In the genomic region with DNA sequence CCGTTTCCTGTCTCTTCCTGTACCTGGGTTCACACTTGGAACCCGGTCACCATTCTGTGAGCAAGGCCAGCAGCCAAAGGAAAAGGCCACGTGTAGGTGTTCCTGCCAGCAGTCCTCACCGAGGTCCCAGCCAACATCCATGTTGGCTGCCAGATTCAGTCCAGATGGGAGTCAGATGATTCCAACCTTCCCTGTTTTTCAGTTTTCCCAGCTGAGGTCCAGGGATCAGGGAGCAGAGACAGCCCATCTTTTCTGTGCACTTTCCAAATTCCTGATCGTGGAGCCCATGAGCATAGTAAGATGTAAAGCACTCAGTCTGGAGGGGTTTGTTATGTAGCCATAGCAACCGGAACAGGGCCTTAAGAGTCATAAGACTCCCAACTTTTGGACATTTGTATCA, we compare ENCODE assay signal across 13 cellular contexts. TPM values are rescaled to one million over a fixed set of nuclear protein-coding genes. Genes with fewer than 3 reads are reported as not detected.
DNase-seq lines count a peak whose midpoint lies in the region; ATAC-seq and TF ChIP-seq lines count a peak whose summit lies in the region.
"Had no signal": no experiment of that assay in that cellular context is flagged by ENCODE, and none has a peak within 500 bp of the region (broad histone marks: within the 10 kb centered on the region; RNA-seq: fewer than 3 reads in every experiment).

No MANE protein-coding gene starts in this region.

- H3K27ac ChIP-seq in OCI-LY7 (ENCODE audit: low read depth, low read length, poor library complexity, severe bottlenecking): peak overlapping the region; percentile 96
- H3K27ac ChIP-seq: tibial artery had no signal

- peaks cover 20% of the 10 kb centered on the region for H3K36me3 ChIP-seq in OCI-LY7 (ENCODE audit: insufficient read depth, low read length)
- H3K36me3 ChIP-seq: Peyer's patch had no signal

- no peaks in the 10 kb centered on the region for H3K9me2 ChIP-seq in OCI-LY7 (ENCODE audit: insufficient read depth, low read length)

- peak overlapping the region; percentile 41 for H3K4me2 ChIP-seq in OCI-LY7 (ENCODE audit: low read length)

- POLR2A ChIA-PET in OCI-LY7 (lab: Charles Lee): interaction anchor here (0.7 to 3.1 kb wide), 4 partner anchors 22 to 60 kb away, joined by 3 to 37 read pairs (median 4); no protein-coding TSS in a partner anchor

- intact Hi-C loops in OCI-LY7 (cut with micrococcal nuclease; ENCODE audit: unreplicated experiment) (loop anchor here (5.0 kb wide), 1 partner anchor 59 kb away; the partner anchor contains the start of gene TRAPPC14), sciatic nerve (cut with DNase I) (no loop called here)

- no peak overlapping the region for H3K4me3 Mint-ChIP-seq in T-helper 2 cell treated with Interferon-gamma antibody and Interleukin-4, amounts not matched to agents 5 μg/mL and 100 μg/mL, for 36 hours
- no peak overlapping the region for H3K4me3 Mint-ChIP-seq in activated T-helper 17 cell treated with anti-CD3 and anti-CD28 coated beads, Interleukin-2, amount 50 U/mL, for 72 hours

- no peaks in the 10 kb centered on the region for H3K9me3 ChIP-seq in OCI-LY7 (ENCODE audit: low read length)
- H3K9me3 ChIP-seq: Peyer's patch, tibial artery had no signal

- H4K20me1 ChIP-seq in OCI-LY7 (ENCODE audit: insufficient read depth, low read length): no peaks in the 10 kb centered on the region

- DNase-seq in T-helper 2 cell treated with Interferon-gamma antibody and Interleukin-4, amounts not matched to agents 5 μg/mL and 100 μg/mL, for 36 hours (ENCODE audit: low spot score): no peak
- DNase-seq in T-helper 2 cell (no peak), OCI-LY7 (ENCODE audit: low spot score) (no peak), fibroblast of the conjunctiva (ENCODE audit: low read depth) (peak; percentile 1), sciatic nerve (ENCODE audit: low spot score) (peak; percentile 73), GM19238 (ENCODE audit: insufficient read length, low spot score) (no peak)
- DNase-seq: DMS153, Kasumi-1, Peyer's patch had no signal

- peak overlapping the region; percentile 14 for H3K27ac Mint-ChIP-seq in T-helper 2 cell treated with Interferon-gamma antibody and Interleukin-4, amounts not matched to agents 5 μg/mL and 100 μg/mL, for 36 hours
- no peak overlapping the region for H3K27ac Mint-ChIP-seq in activated T-helper 17 cell treated with anti-CD3 and anti-CD28 coated beads, Interleukin-2, amount 50 U/mL, for 72 hours

- H3K27me3 Mint-ChIP-seq in T-helper 2 cell treated with Interferon-gamma antibody and Interleukin-4, amounts not matched to agents 5 μg/mL and 100 μg/mL, for 36 hours (ENCODE audit: low read depth): no peaks in the 10 kb centered on the region
- no peaks in the 10 kb centered on the region for H3K27me3 Mint-ChIP-seq in activated T-helper 17 cell treated with anti-CD3 and anti-CD28 coated beads, Interleukin-2, amount 50 U/mL, for 72 hours

- no peaks in the 10 kb centered on the region for H3K9me3 Mint-ChIP-seq in T-helper 2 cell treated with Interferon-gamma antibody and Interleukin-4, amounts not matched to agents 5 μg/mL and 100 μg/mL, for 36 hours
- H3K9me3 Mint-ChIP-seq in activated T-helper 17 cell treated with anti-CD3 and anti-CD28 coated beads, Interleukin-2, amount 50 U/mL, for 72 hours: no peaks in the 10 kb centered on the region

- peaks cover 43% of the 10 kb centered on the region for H3K4me1 Mint-ChIP-seq in T-helper 2 cell treated with Interferon-gamma antibody and Interleukin-4, amounts not matched to agents 5 μg/mL and 100 μg/mL, for 36 hours (ENCODE audit: low read depth)
- H3K4me1 Mint-ChIP-seq in activated T-helper 17 cell treated with anti-CD3 and anti-CD28 coated beads, Interleukin-2, amount 50 U/mL, for 72 hours: peaks cover 25% of the 10 kb centered on the region

- H3K79me2 ChIP-seq in OCI-LY7 (ENCODE audit: insufficient read depth, low read depth, low read length): peaks cover 20% of the 10 kb centered on the region; the same call in 1 of the 2 replicates

- no TSS peak for BruUV-seq in OCI-LY7 (replicated peaks; lab: Mats Ljungman, UMichigan)

- H3K36me3 Mint-ChIP-seq in T-helper 2 cell treated with Interferon-gamma antibody and Interleukin-4, amounts not matched to agents 5 μg/mL and 100 μg/mL, for 36 hours (ENCODE audit: low read depth): peaks cover 21% of the 10 kb centered on the region
- H3K36me3 Mint-ChIP-seq in activated T-helper 17 cell treated with anti-CD3 and anti-CD28 coated beads, Interleukin-2, amount 50 U/mL, for 72 hours (ENCODE audit: low read depth): peaks cover 27% of the 10 kb centered on the region

- ATAC-seq in sciatic nerve: peak; percentile 66
- no peak for ATAC-seq in HG03521 (IDR thresholded peaks at IDR 0.05; ENCODE audit: unreplicated experiment)
- ATAC-seq in activated T-helper 17 cell treated with anti-CD3 and anti-CD28 coated beads, Interleukin-2, amount 50 U/mL, for 72 hours (replicated peaks): no peak

- H3K4me3 ChIP-seq in OCI-LY7 (ENCODE audit: low read depth, low read length, poor library complexity, severe bottlenecking): no peak overlapping the region
- H3K4me3 ChIP-seq: Peyer's patch, tibial artery had no signal

- no peak for TF ChIP-seq CTCF in OCI-LY7 (conservative IDR thresholded peaks at IDR 0.05; ENCODE audit: low read length)

- peaks cover 81% of the 10 kb centered on the region for H3K4me1 ChIP-seq in OCI-LY7 (ENCODE audit: insufficient read depth, low read length, poor library complexity, severe bottlenecking)
- H3K4me1 ChIP-seq: tibial artery had no signal

- CTCF ChIA-PET in OCI-LY7 (lab: Charles Lee; ENCODE audit: unreplicated experiment): interaction anchor here (1.0 to 1.2 kb wide), 2 partner anchors 26 to 36 kb away, joined by 5 to 8 read pairs; no protein-coding TSS in a partner anchor

- H2AFZ ChIP-seq in OCI-LY7 (ENCODE audit: low read length): no peak overlapping the region

RNA-seq across cellular contexts. Expression of gene PVRIG, which starts 3.9 kb away (rescaled TPM):
- total RNA-seq in OCI-LY7 (2014; rRNA removed; shearing (Covaris generic)): 61.5 and 83.3 TPM in 2 replicates
- 86.6 and 99.4 TPM in 2 replicates for total RNA-seq in OCI-LY7 (2022)
- 1.2 TPM for total RNA-seq in sciatic nerve
- total RNA-seq in activated T-helper 17 cell treated with anti-CD3 and anti-CD28 coated beads, Interleukin-2, amount 50 U/mL, for 72 hours: 10 to 100 TPM; 16.1 to 28.5 TPM
- total RNA-seq: A172 had no signal

RNA-seq across cellular contexts. Expression of gene STAG3, which starts 38.2 kb away (rescaled TPM):
- total RNA-seq in OCI-LY7 (2014; rRNA removed; shearing (Covaris generic)): 56.1 and 82.8 TPM in 2 replicates
- total RNA-seq in OCI-LY7 (2022) (70.2 and 79.2 TPM in 2 replicates), sciatic nerve (11.0 TPM)
- 10 to 100 TPM in 1 of 2 donors, 1 to 10 TPM in 1; 7.8 to 22.1 TPM for total RNA-seq in activated T-helper 17 cell treated with anti-CD3 and anti-CD28 coated beads, Interleukin-2, amount 50 U/mL, for 72 hours

RNA-seq across cellular contexts. Expression of gene GPC2, which starts 38.7 kb away (rescaled TPM):
- total RNA-seq in OCI-LY7 (2014; rRNA removed; shearing (Covaris generic)): 20.2 and 33.2 TPM in 2 replicates
- total RNA-seq in OCI-LY7 (2022): 23.2 and 31.7 TPM in 2 replicates
- 2.7 TPM for total RNA-seq in sciatic nerve
- 1 to 10 TPM; 2.8 to 4.9 TPM for total RNA-seq in activated T-helper 17 cell treated with anti-CD3 and anti-CD28 coated beads, Interleukin-2, amount 50 U/mL, for 72 hours

RNA-seq across cellular contexts. Expression of gene GAL3ST4, which starts 47.5 kb away (rescaled TPM):
- 3.9 and 4.6 TPM in 2 replicates for total RNA-seq in OCI-LY7 (2014; rRNA removed; shearing (Covaris generic))
- 5.2 and 6.1 TPM in 2 replicates for total RNA-seq in OCI-LY7 (2022)
- 10.8 TPM for total RNA-seq in sciatic nerve
- 1 to 10 TPM; 1.1 to 3.9 TPM for total RNA-seq in activated T-helper 17 cell treated with anti-CD3 and anti-CD28 coated beads, Interleukin-2, amount 50 U/mL, for 72 hours

RNA-seq across cellular contexts. Expression of gene TRAPPC14, which starts 57.4 kb away (rescaled TPM):
- 30.6 and 38.8 TPM in 2 replicates for total RNA-seq in OCI-LY7 (2014; rRNA removed; shearing (Covaris generic))
- total RNA-seq in OCI-LY7 (2022) (41.6 and 49.9 TPM in 2 replicates), sciatic nerve (15.4 TPM)
- 10 to 100 TPM; 15.4 to 22.1 TPM for total RNA-seq in activated T-helper 17 cell treated with anti-CD3 and anti-CD28 coated beads, Interleukin-2, amount 50 U/mL, for 72 hours

Comparison
In these comparisons a context has a peak if more than half of its experiments do, and no peak if none do; other contexts are left out.
1. DNase-seq: peak in fibroblast of the conjunctiva (single experiment) and sciatic nerve (single experiment); none in T-helper 2 cell treated with Interferon-gamma antibody and Interleukin-4, amounts not matched to agents 5 μg/mL and 100 μg/mL, for 36 hours (single experiment), T-helper 2 cell (0 of 5), OCI-LY7 (single experiment) and GM19238 (single experiment).